ENCODE assay signal across 2 cellular contexts in the genomic region with DNA sequence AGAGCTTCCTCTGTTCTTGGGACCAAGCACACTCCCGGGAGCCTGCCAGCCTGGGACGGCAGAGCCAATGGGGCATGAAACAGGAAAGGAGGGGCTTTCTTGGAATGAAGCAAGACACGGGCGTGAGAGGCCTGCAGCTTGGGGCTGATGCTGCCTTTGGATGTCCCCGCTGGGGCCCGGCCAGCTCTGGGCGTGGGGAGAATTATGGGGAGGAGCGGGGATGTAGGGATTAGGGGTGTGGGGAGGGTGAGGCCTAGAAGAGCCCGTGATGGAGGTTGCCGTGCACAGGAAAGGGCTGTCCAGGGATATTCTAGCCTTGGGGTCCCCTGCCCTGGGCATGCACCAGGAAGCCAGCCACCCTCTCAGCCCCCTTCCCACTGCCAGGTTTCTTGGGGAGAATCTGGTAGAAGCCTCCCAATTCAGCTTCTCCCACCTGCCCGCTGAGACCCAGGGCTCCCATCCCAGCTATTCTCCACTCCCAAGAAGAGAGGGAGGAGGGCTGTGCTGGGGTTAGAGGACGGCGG.
TF ChIP-seq lines count a peak whose summit lies in the region.

No MANE protein-coding gene starts in this region.

TF ChIP-seq in IMR-90, 13 proteins besides CTCF, POLR2A, EP300 and RAD21:
- no peak for TF ChIP-seq BHLHE40 (IDR thresholded peaks at IDR 0.05; ENCODE audit: low read depth, low read length)
- no peak for TF ChIP-seq FOS (IDR thresholded peaks at IDR 0.05; ENCODE audit: low read depth, low read length)
- no peak for TF ChIP-seq RCOR1 (IDR thresholded peaks at IDR 0.05; ENCODE audit: insufficient replicate concordance, low read length)
- TF ChIP-seq MAZ (IDR thresholded peaks at IDR 0.05; ENCODE audit: borderline replicate concordance, low read depth, low read length), result no peak
- TF ChIP-seq MXI1 (IDR thresholded peaks at IDR 0.05; ENCODE audit: borderline replicate concordance, low read depth, low read length), result no peak
- no peak for TF ChIP-seq SMC3 (IDR thresholded peaks at IDR 0.05; ENCODE audit: low read depth, low read length)
- TF ChIP-seq, protein P1, sequence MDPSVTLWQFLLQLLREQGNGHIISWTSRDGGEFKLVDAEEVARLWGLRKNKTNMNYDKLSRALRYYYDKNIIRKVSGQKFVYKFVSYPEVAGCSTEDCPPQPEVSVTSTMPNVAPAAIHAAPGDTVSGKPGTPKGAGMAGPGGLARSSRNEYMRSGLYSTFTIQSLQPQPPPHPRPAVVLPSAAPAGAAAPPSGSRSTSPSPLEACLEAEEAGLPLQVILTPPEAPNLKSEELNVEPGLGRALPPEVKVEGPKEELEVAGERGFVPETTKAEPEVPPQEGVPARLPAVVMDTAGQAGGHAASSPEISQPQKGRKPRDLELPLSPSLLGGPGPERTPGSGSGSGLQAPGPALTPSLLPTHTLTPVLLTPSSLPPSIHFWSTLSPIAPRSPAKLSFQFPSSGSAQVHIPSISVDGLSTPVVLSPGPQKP (IDR thresholded peaks at IDR 0.05; ENCODE audit: borderline replicate concordance, low read depth, low read length), result no peak
- TF ChIP-seq CHD1 (IDR thresholded peaks at IDR 0.05; ENCODE audit: low read depth, low read length), result no peak
- TF ChIP-seq CEBPB (IDR thresholded peaks at IDR 0.05; ENCODE audit: low read depth, low read length), result no peak
- no peak for TF ChIP-seq MAFK (IDR thresholded peaks at IDR 0.05; ENCODE audit: low read depth, low read length)
- TF ChIP-seq NFE2L2 (IDR thresholded peaks at IDR 0.05; ENCODE audit: low read depth, low read length), result no peak
- no peak for TF ChIP-seq RFX5 (IDR thresholded peaks at IDR 0.05; ENCODE audit: low read depth, low read length)

TF ChIP-seq in H1, 55 proteins besides CTCF, POLR2A, EP300 and RAD21:
- TF ChIP-seq JUND (IDR thresholded peaks at IDR 0.05; ENCODE audit: low read length) (no peak), CHD2 (IDR thresholded peaks at IDR 0.05; ENCODE audit: low read length) (no peak), PHF8 (conservative IDR thresholded peaks at IDR 0.05; ENCODE audit: low read depth, low read length) (no peak), BRCA1 (IDR thresholded peaks at IDR 0.05; ENCODE audit: low read depth, low read length) (no peak), RXRA (IDR thresholded peaks at IDR 0.05; ENCODE audit: insufficient read depth, low read depth, low read length) (no peak), SIX5 (IDR thresholded peaks at IDR 0.05; ENCODE audit: low read depth, low read length) (no peak), SUZ12 (IDR thresholded peaks at IDR 0.05; ENCODE audit: low read length) (no peak), RFX5 (IDR thresholded peaks at IDR 0.05; ENCODE audit: borderline replicate concordance, low read depth, low read length) (no peak), CBX5 (IDR thresholded peaks at IDR 0.05; ENCODE audit: low read depth, low read length) (no peak)
- TF ChIP-seq, protein P2, sequence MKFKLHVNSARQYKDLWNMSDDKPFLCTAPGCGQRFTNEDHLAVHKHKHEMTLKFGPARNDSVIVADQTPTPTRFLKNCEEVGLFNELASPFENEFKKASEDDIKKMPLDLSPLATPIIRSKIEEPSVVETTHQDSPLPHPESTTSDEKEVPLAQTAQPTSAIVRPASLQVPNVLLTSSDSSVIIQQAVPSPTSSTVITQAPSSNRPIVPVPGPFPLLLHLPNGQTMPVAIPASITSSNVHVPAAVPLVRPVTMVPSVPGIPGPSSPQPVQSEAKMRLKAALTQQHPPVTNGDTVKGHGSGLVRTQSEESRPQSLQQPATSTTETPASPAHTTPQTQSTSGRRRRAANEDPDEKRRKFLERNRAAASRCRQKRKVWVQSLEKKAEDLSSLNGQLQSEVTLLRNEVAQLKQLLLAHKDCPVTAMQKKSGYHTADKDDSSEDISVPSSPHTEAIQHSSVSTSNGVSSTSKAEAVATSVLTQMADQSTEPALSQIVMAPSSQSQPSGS (IDR thresholded peaks at IDR 0.05; ENCODE audit: low read length), result no peak
- TF ChIP-seq, protein P3, sequence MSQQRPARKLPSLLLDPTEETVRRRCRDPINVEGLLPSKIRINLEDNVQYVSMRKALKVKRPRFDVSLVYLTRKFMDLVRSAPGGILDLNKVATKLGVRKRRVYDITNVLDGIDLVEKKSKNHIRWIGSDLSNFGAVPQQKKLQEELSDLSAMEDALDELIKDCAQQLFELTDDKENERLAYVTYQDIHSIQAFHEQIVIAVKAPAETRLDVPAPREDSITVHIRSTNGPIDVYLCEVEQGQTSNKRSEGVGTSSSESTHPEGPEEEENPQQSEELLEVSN (IDR thresholded peaks at IDR 0.05), result no peak
